In the genomic region with DNA sequence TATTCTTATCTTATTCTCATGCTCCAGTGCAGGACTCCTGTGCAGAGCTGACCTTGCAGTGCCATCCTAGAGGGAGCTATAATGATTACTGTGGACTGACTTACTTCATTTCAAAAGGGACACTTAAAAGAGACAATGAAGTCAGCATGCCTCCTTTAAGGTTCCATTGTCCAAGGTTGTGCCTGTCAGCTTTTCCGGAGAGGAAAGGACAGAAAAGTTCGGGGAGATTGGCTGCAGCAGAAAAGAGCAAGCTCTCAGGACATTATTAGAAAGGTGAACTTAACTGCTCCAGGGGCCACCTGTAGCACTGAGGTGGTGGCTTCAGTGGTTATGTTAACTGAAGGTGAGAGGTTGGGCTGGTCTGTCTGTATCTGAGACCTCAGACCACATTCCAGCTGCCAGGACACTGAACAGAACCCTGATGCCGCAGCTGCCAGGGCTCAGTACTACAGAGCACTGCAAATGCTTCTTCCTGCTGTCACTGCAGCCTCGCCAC, we compare ENCODE assay signal across 9 cellular contexts.
DNase-seq lines count a peak whose midpoint lies in the region; ATAC-seq, FAIRE-seq and TF ChIP-seq lines count a peak whose summit lies in the region.
"Had no signal": no experiment of that assay in that cellular context is flagged by ENCODE, and none has a peak within 500 bp of the region (broad histone marks: within the 10 kb centered on the region; RNA-seq: fewer than 3 reads in every experiment).

No MANE protein-coding gene starts in this region.

- DNase-seq in NOMO-1 treated with DMSO at 0.1 percent for 48 hours (lab: John Stamatoyannopoulos, UW; ENCODE audit: unreplicated experiment), result peak; percentile 76
- DNase-seq in NOMO-1 treated with dmso at 0.1 percent for 144 hours (lab: John Stamatoyannopoulos, UW; ENCODE audit: unreplicated experiment), result no peak
- DNase-seq in GM12878 (ENCODE audit: low read depth, low spot score), result no peak
- no peak for DNase-seq in stimulated activated effector memory CD8-positive, alpha-beta T cell treated with anti-CD3 and anti-CD28 coated beads, Interleukin-12 subunit alpha, Interleukin-12 subunit beta, amount 100 ng/mL, for 72 hours (ENCODE audit: low spot score in 2 of 2)
- DNase-seq in HEK293T (ENCODE audit: extremely low spot score), result no peak
- no peak for DNase-seq in sciatic nerve (ENCODE audit: low spot score)
- DNase-seq in DMS153 treated with DMSO at 0.1 percent for 48 hours (lab: John Stamatoyannopoulos, UW; ENCODE audit: unreplicated experiment), result no peak
- DNase-seq: NCI-H82 had no signal

- H3K4me2 ChIP-seq in GM12878 (ENCODE audit: control insufficient read depth, insufficient read depth), result no peak overlapping the region

- H3K36me3 Mint-ChIP-seq in stimulated activated effector memory CD8-positive, alpha-beta T cell treated with anti-CD3 and anti-CD28 coated beads, Interleukin-12 subunit alpha, Interleukin-12 subunit beta, amount 100 ng/mL, for 72 hours, result no peaks in the 10 kb centered on the region

- intact Hi-C loops in GM12878 (cut with micrococcal nuclease; ENCODE audit: unreplicated experiment), result no loop called here
- intact Hi-C loops in sciatic nerve (cut with DNase I), result loop anchor here (2.0 kb wide), 1 partner anchor 65 kb away; no protein-coding TSS in a partner anchor

- CTCF ChIA-PET in GM12878 (lab: Yijun Ruan, JAX), result interaction anchor here (1.0 to 4.5 kb wide), 12 partner anchors 11 to 112 kb away, joined by 3 to 32 read pairs (median 4); no protein-coding TSS in a partner anchor
- CTCF ChIA-PET in HEK293T (lab: Yijun Ruan, JAX), result interaction anchor here (0.5 to 0.6 kb wide), 2 partner anchors 21 to 112 kb away, joined by 3 to 6 read pairs; no protein-coding TSS in a partner anchor

- in situ Hi-C loops in GM12878 (cut with MboI), result no loop called here

- BruUV-seq in GM12878 (replicated peaks; lab: Mats Ljungman, UMichigan), result no TSS peak

- FAIRE-seq in GM12878 (lab: Jason Lieb, UNC), result no peak

- no peaks in the 10 kb centered on the region for H4K20me1 ChIP-seq in GM12878 (ENCODE audit: control insufficient read depth, insufficient read depth)

- ATAC-seq in HG03196 (IDR thresholded peaks at IDR 0.05; ENCODE audit: unreplicated experiment) (peak; percentile 51), GM12878 (peak; percentile 80), sciatic nerve (no peak)
- ATAC-seq in stimulated activated effector memory CD8-positive, alpha-beta T cell treated with anti-CD3 and anti-CD28 coated beads, Interleukin-12 subunit alpha, Interleukin-12 subunit beta, amount 100 ng/mL, for 72 hours, result peak; percentile 37

- WGBS in GM12878 (ENCODE audit: insufficient coverage, insufficient replicate concordance, low lambda C conversion rate, missing lambda C conversion rate), result 76% methylated on average over 4 of the region's 4 CpGs

- H3K4me1 Mint-ChIP-seq in stimulated activated effector memory CD8-positive, alpha-beta T cell treated with anti-CD3 and anti-CD28 coated beads, Interleukin-12 subunit alpha, Interleukin-12 subunit beta, amount 100 ng/mL, for 72 hours, result no peaks in the 10 kb centered on the region

- H3K27ac Mint-ChIP-seq in stimulated activated effector memory CD8-positive, alpha-beta T cell treated with anti-CD3 and anti-CD28 coated beads, Interleukin-12 subunit alpha, Interleukin-12 subunit beta, amount 100 ng/mL, for 72 hours, result no peak overlapping the region

- H2AFZ ChIP-seq in GM12878 (ENCODE audit: control insufficient read depth, low read depth, low read length), result peak overlapping the region; percentile 0

- peak in 1 of 3 experiments; percentile 31; a peak in 2 of 6 replicates for TF ChIP-seq CTCF in GM12878 (IDR thresholded peaks at IDR 0.05 in 2 of 3, conservative IDR thresholded peaks at IDR 0.05 in 1 of 3; ENCODE audit: control insufficient read depth in 2 of 3, extremely low read depth in 1 of 3, insufficient read depth in 1 of 3, low read depth in 3 of 3, low read length in 3 of 3)

- no peak for TF ChIP-seq RAD21 in GM12878 (IDR thresholded peaks at IDR 0.05; ENCODE audit: insufficient read depth, low read depth, low read length)

- no peak overlapping the region for H3K4me3 ChIP-seq in GM12878

- no peak overlapping the region for H3K27ac ChIP-seq in GM12878 (ENCODE audit: control insufficient read depth, insufficient read depth)

- TF ChIP-seq EP300 in GM12878 (IDR thresholded peaks at IDR 0.05; ENCODE audit: borderline replicate concordance in 1 of 2, control insufficient read depth in 1 of 2, low read depth in 2 of 2, low read length in 2 of 2), result no peak

- no peak for TF ChIP-seq POLR2A in GM12878 (IDR thresholded peaks at IDR 0.05; ENCODE audit: low read depth, low read length)

- H3K36me3 ChIP-seq in GM12878 (ENCODE audit: control insufficient read depth in 2 of 2, insufficient read depth in 2 of 2, low read length in 1 of 2), result no peaks in the 10 kb centered on the region

- peaks cover 12% of the 10 kb centered on the region for H3K4me1 ChIP-seq in GM12878 (ENCODE audit: control insufficient read depth, insufficient read depth, low read length)

- H3K9me3 ChIP-seq in GM12878 (replicated peaks; ENCODE audit: control insufficient read depth, insufficient read depth, low read length), result peaks cover 20% of the 10 kb centered on the region; the same call in 2 of the 3 replicates

- SMC1A ChIA-PET in GM12878 (lab: Charles Lee; ENCODE audit: uncharacterized antibody, unreplicated experiment), result interaction anchor here (0.7 to 5.9 kb wide), 18 partner anchors 9 to 112 kb away, joined by 3 to 81 read pairs (median 6); a partner anchor contains a TSS

- no peak overlapping the region for H3K9ac ChIP-seq in GM12878 (ENCODE audit: control insufficient read depth, insufficient read depth, low read length)

- RAD21 ChIA-PET in GM12878 (lab: Charles Lee; ENCODE audit: unreplicated experiment), result interaction anchor here (0.6 to 4.1 kb wide), 6 partner anchors 11 to 362 kb away, joined by 3 to 44 read pairs (median 5); a partner anchor contains a TSS

- no peaks in the 10 kb centered on the region for H3K9me3 Mint-ChIP-seq in stimulated activated effector memory CD8-positive, alpha-beta T cell treated with anti-CD3 and anti-CD28 coated beads, Interleukin-12 subunit alpha, Interleukin-12 subunit beta, amount 100 ng/mL, for 72 hours

- H3K4me3 Mint-ChIP-seq in stimulated activated effector memory CD8-positive, alpha-beta T cell treated with anti-CD3 and anti-CD28 coated beads, Interleukin-12 subunit alpha, Interleukin-12 subunit beta, amount 100 ng/mL, for 72 hours, result peak overlapping the region; percentile 1

- H3K79me2 ChIP-seq in GM12878 (ENCODE audit: control insufficient read depth, insufficient read depth, low read length), result no peaks in the 10 kb centered on the region

- no peaks in the 10 kb centered on the region for H3K27me3 ChIP-seq in GM12878 (replicated peaks in 1 of 2; ENCODE audit: control insufficient read depth in 2 of 2, insufficient read depth in 2 of 2, low read length in 1 of 2)

- POLR2A ChIA-PET in GM12878 (lab: Charles Lee) (interaction anchor here (1.0 to 1.8 kb wide), 4 partner anchors 29 to 112 kb away, joined by 3 to 5 read pairs (median 4); no protein-coding TSS in a partner anchor), HEK293T (lab: Yijun Ruan, JAX) (no interaction called here)

TF ChIP-seq in GM12878, 131 proteins besides CTCF, POLR2A, EP300 and RAD21:
- TF ChIP-seq PML (IDR thresholded peaks at IDR 0.05; ENCODE audit: low read length) (no peak), DPF2 (IDR thresholded peaks at IDR 0.05) (0 out of 2 replicates have a peak, but pooled peaks have one; percentile 37), IKZF1 (conservative IDR thresholded peaks at IDR 0.05) (peak; percentile 35; the same call in 1 of the 2 replicates), TCF12 (IDR thresholded peaks at IDR 0.05; ENCODE audit: low read depth, low read length) (peak; percentile 84; the same call in 1 of the 2 replicates), ZNF622 (IDR thresholded peaks at IDR 0.05) (no peak), NR2F1 (conservative IDR thresholded peaks at IDR 0.05) (peak; percentile 46; the same call in 1 of the 2 replicates), TCF3 (IDR thresholded peaks at IDR 0.05; ENCODE audit: borderline replicate concordance, insufficient read depth, low read depth, low read length) (no peak), SUZ12 (IDR thresholded peaks at IDR 0.05; ENCODE audit: unreplicated experiment) (no peak), RUNX3 (IDR thresholded peaks at IDR 0.05; ENCODE audit: low read length) (0 out of 2 replicates have a peak, but pooled peaks have one; percentile 5), IKZF2 (IDR thresholded peaks at IDR 0.05) (peak in 1 of 2 experiments; percentile 13; a peak in 1 of 4 replicates)

TF ChIP-seq in HEK293T, 16 proteins besides CTCF, POLR2A, EP300 and RAD21:
- TF ChIP-seq SUZ12 (IDR thresholded peaks at IDR 0.05), result no peak
- TF ChIP-seq NFRKB (IDR thresholded peaks at IDR 0.05), result no peak
- no peak for TF ChIP-seq BHLHE40 (IDR thresholded peaks at IDR 0.05; ENCODE audit: borderline replicate concordance)
- no peak for TF ChIP-seq ZNF384 (IDR thresholded peaks at IDR 0.05)
- TF ChIP-seq ELF4 (IDR thresholded peaks at IDR 0.05), result no peak
- TF ChIP-seq, protein P1, sequence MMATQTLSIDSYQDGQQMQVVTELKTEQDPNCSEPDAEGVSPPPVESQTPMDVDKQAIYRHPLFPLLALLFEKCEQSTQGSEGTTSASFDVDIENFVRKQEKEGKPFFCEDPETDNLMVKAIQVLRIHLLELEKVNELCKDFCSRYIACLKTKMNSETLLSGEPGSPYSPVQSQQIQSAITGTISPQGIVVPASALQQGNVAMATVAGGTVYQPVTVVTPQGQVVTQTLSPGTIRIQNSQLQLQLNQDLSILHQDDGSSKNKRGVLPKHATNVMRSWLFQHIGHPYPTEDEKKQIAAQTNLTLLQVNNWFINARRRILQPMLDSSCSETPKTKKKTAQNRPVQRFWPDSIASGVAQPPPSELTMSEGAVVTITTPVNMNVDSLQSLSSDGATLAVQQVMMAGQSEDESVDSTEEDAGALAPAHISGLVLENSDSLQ (IDR thresholded peaks at IDR 0.05), result no peak
- no peak for TF ChIP-seq HDGF (IDR thresholded peaks at IDR 0.05; ENCODE audit: borderline replicate concordance)
- no peak for TF ChIP-seq FOXK2 (IDR thresholded peaks at IDR 0.05)
- TF ChIP-seq TARDBP (IDR thresholded peaks at IDR 0.05), result no peak
- no peak for TF ChIP-seq CTBP1 (IDR thresholded peaks at IDR 0.05; ENCODE audit: borderline replicate concordance)
- TF ChIP-seq FOXA1 (IDR thresholded peaks at IDR 0.05), result no peak
- no peak for TF ChIP-seq L3MBTL2 (conservative IDR thresholded peaks at IDR 0.05)
- no peak for TF ChIP-seq LEF1 (IDR thresholded peaks at IDR 0.05; ENCODE audit: borderline replicate concordance)
- no peak for TF ChIP-seq SP1 (IDR thresholded peaks at IDR 0.05)
- no peak for TF ChIP-seq ARNT (IDR thresholded peaks at IDR 0.05)
- no peak for TF ChIP-seq FOXM1 (IDR thresholded peaks at IDR 0.05; ENCODE audit: borderline replicate concordance)
